ENCODE assay signal across 3 cellular contexts in genomic region chr14:50678163-50678562, GRCh38.
TF ChIP-seq lines count a peak whose summit lies in the region.

No MANE protein-coding gene starts in this region.

TF ChIP-seq in A549, 52 proteins besides CTCF, POLR2A, EP300 and RAD21:
- TF ChIP-seq FOXS1 (CRISPR knock-in tag; IDR thresholded peaks at IDR 0.05) (no peak), EHMT2 (IDR thresholded peaks at IDR 0.05; ENCODE audit: low read depth) (no peak), RFX5 (IDR thresholded peaks at IDR 0.05) (no peak)

TF ChIP-seq in IMR-90, 13 proteins besides CTCF, POLR2A, EP300 and RAD21:
- TF ChIP-seq CHD1 (IDR thresholded peaks at IDR 0.05; ENCODE audit: low read depth, low read length) (no peak), RCOR1 (IDR thresholded peaks at IDR 0.05; ENCODE audit: insufficient replicate concordance, low read length) (no peak), CEBPB (IDR thresholded peaks at IDR 0.05; ENCODE audit: low read depth, low read length) (no peak), RFX5 (IDR thresholded peaks at IDR 0.05; ENCODE audit: low read depth, low read length) (no peak), BHLHE40 (IDR thresholded peaks at IDR 0.05; ENCODE audit: low read depth, low read length) (no peak), MXI1 (IDR thresholded peaks at IDR 0.05; ENCODE audit: borderline replicate concordance, low read depth, low read length) (no peak), FOS (IDR thresholded peaks at IDR 0.05; ENCODE audit: low read depth, low read length) (no peak), ELK1 (IDR thresholded peaks at IDR 0.05; ENCODE audit: borderline replicate concordance, low read depth, low read length) (no peak), MAZ (IDR thresholded peaks at IDR 0.05; ENCODE audit: borderline replicate concordance, low read depth, low read length) (no peak), NFE2L2 (IDR thresholded peaks at IDR 0.05; ENCODE audit: low read depth, low read length) (no peak)
- TF ChIP-seq, protein P1, sequence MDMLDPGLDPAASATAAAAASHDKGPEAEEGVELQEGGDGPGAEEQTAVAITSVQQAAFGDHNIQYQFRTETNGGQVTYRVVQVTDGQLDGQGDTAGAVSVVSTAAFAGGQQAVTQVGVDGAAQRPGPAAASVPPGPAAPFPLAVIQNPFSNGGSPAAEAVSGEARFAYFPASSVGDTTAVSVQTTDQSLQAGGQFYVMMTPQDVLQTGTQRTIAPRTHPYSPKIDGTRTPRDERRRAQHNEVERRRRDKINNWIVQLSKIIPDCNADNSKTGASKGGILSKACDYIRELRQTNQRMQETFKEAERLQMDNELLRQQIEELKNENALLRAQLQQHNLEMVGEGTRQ (IDR thresholded peaks at IDR 0.05; ENCODE audit: low read depth, low read length) = no peak

TF ChIP-seq in GM12878, 131 proteins besides CTCF, POLR2A, EP300 and RAD21:
- no peak for TF ChIP-seq CREM (IDR thresholded peaks at IDR 0.05; ENCODE audit: low read depth)
- no peak for TF ChIP-seq YY1 (IDR thresholded peaks at IDR 0.05; ENCODE audit: low read depth, low read length)
- no peak for TF ChIP-seq JUNB (IDR thresholded peaks at IDR 0.05)
- TF ChIP-seq FOXM1 (IDR thresholded peaks at IDR 0.05; ENCODE audit: low read depth, low read length) = no peak
- no peak for TF ChIP-seq TAF1 (IDR thresholded peaks at IDR 0.05; ENCODE audit: borderline replicate concordance, low read depth, low read length)
- no peak for TF ChIP-seq TARDBP (IDR thresholded peaks at IDR 0.05; ENCODE audit: borderline replicate concordance)
- TF ChIP-seq REST (IDR thresholded peaks at IDR 0.05; ENCODE audit: low read depth, low read length) = no peak
- TF ChIP-seq, protein P2, sequence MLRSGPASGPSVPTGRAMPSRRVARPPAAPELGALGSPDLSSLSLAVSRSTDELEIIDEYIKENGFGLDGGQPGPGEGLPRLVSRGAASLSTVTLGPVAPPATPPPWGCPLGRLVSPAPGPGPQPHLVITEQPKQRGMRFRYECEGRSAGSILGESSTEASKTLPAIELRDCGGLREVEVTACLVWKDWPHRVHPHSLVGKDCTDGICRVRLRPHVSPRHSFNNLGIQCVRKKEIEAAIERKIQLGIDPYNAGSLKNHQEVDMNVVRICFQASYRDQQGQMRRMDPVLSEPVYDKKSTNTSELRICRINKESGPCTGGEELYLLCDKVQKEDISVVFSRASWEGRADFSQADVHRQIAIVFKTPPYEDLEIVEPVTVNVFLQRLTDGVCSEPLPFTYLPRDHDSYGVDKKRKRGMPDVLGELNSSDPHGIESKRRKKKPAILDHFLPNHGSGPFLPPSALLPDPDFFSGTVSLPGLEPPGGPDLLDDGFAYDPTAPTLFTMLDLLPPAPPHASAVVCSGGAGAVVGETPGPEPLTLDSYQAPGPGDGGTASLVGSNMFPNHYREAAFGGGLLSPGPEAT (IDR thresholded peaks at IDR 0.05; ENCODE audit: low read depth) = no peak
- TF ChIP-seq NR2C2 (IDR thresholded peaks at IDR 0.05; ENCODE audit: borderline replicate concordance, control insufficient read depth, insufficient read length, low read depth) = no peak
- no peak for TF ChIP-seq IKZF1 (conservative IDR thresholded peaks at IDR 0.05)
- no peak for TF ChIP-seq CBX3 (IDR thresholded peaks at IDR 0.05; ENCODE audit: borderline replicate concordance, low read depth)
- no peak for TF ChIP-seq BHLHE40 (IDR thresholded peaks at IDR 0.05; ENCODE audit: borderline replicate concordance in 1 of 2, low read depth in 2 of 2, low read length in 1 of 2)
- TF ChIP-seq RCOR1 (conservative IDR thresholded peaks at IDR 0.05; ENCODE audit: low read depth, low read length) = no peak
- TF ChIP-seq ZBED1 (IDR thresholded peaks at IDR 0.05; ENCODE audit: borderline replicate concordance) = no peak
- no peak for TF ChIP-seq HDAC2 (IDR thresholded peaks at IDR 0.05)
- TF ChIP-seq HCFC1 (IDR thresholded peaks at IDR 0.05; ENCODE audit: low read length) = no peak
